ENCODE assay signal across 22 cellular contexts in the genomic region with DNA sequence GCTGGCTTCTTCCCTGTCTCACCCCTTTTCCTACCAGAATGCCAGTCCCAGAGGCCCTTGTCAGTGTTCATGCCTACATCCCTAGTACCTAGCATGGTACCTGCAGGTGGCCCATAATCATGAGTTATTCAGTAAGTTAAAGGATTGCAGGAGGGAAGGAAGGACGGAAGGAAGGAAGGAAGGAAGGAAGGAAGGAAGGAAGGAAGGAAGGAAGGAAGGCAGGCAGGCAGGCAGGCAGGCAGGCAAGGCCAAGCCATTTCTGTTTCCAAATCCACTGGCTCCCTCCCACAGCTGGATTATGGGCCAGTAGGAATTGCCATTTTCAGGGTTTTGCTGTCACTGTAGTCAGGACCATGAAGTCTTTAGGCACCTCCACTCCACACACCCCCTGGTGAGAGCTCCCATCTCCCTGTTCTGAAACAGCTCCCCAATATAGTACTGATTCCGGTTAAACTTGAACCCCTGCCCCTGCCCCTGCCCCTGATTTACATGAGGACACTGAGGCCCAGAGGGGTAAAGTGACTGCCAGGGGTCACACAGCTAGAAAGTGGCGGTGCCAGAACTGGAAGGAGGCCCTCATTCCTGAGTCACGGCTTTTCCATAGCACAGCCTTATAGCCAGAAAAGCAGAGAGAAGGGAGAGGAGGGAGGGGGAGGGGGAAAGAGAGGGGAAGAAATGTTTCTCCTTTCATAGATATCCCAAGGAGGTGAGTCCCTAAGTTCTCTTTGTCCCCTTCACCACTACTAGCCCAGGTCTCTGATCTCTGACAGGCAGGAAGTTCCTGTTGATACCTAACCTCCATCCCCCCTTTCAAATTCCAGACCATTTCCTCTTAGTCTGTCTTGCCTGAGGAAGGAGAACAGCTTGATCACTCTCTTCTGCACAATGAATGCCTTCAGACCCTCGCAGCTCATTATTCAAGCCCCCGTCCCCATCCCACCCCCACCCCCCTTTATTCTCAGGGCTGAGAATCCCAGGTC. TPM values are rescaled to one million over a fixed set of nuclear protein-coding genes. Genes with fewer than 3 reads are reported as not detected.
"Had no signal": no experiment of that assay in that cellular context is flagged by ENCODE, and none has a peak within 500 bp of the region (broad histone marks: within the 10 kb centered on the region; RNA-seq: fewer than 3 reads in every experiment).

No MANE protein-coding gene starts in this region.

- H3K27me3 ChIP-seq: thyroid gland had no signal

- H3K36me3 ChIP-seq: lower lobe of right lung, sigmoid colon, spleen, thyroid gland had no signal

- H3K27ac Mint-ChIP-seq: activated naive CD4-positive, alpha-beta T cell treated with anti-CD3 and anti-CD28 coated beads, Interleukin-2, amount 50 U/mL, for 24 hours; T-helper 17 cell had no signal

- H3K4me1 ChIP-seq: foreskin keratinocyte had no signal

- DNase-seq: activated CD4-positive, alpha-beta T cell treated with anti-CD3 and anti-CD28 coated beads for 1 hour; activated CD8-positive, alpha-beta memory T cell treated with anti-CD3 and anti-CD28 coated beads for 24 hours; activated CD8-positive, alpha-beta memory T cell treated with anti-CD3 and anti-CD28 coated beads, Interleukin-2, amount 50 U/mL, for 48 hours; activated effector memory CD4-positive, alpha-beta T cell treated with anti-CD3 and anti-CD28 coated beads, Interleukin-2, amount 50 U/mL, for 16 hours; activated T-cell treated with anti-CD3 and anti-CD28 coated beads, Interleukin-2, amount 50 U/mL, for 48 hours; dermis blood vessel endothelial cell; foreskin keratinocyte; glutamatergic neuron; islet precursor cell; lower lobe of right lung; sigmoid colon; spleen; stimulated activated CD8-positive, alpha-beta memory T cell treated with anti-CD3 and anti-CD28 coated beads, Interleukin-4, amount 100 ng/mL, for 48 hours; stimulated activated naive CD4-positive, alpha-beta T cell; T-helper 17 cell; thyroid gland had no signal

- H3K9me3 ChIP-seq: lower lobe of right lung, sigmoid colon, spleen, thyroid gland had no signal

- H3K79me2 ChIP-seq: parathyroid adenoma had no signal

- H3K4me3 ChIP-seq: lower lobe of right lung, sigmoid colon, spleen, thyroid gland had no signal

- H3K4me3 Mint-ChIP-seq: activated naive CD4-positive, alpha-beta T cell treated with anti-CD3 and anti-CD28 coated beads, Interleukin-2, amount 50 U/mL, for 24 hours; T-helper 17 cell had no signal

- H3K9me3 Mint-ChIP-seq: activated naive CD4-positive, alpha-beta T cell treated with anti-CD3 and anti-CD28 coated beads, Interleukin-2, amount 50 U/mL, for 24 hours had no signal

- H3K36me3 Mint-ChIP-seq: activated naive CD4-positive, alpha-beta T cell treated with anti-CD3 and anti-CD28 coated beads, Interleukin-2, amount 50 U/mL, for 24 hours had no signal

- H2AFZ ChIP-seq: parathyroid adenoma had no signal

- ATAC-seq: foreskin keratinocyte, lower lobe of right lung, T-helper 17 cell had no signal

- H3K27ac ChIP-seq: foreskin keratinocyte, lower lobe of right lung, parathyroid adenoma, sigmoid colon, spleen, thyroid gland, VCaP had no signal

RNA-seq across cellular contexts. Expression of gene RUFY4, which starts 54.1 kb away (rescaled TPM):
- total RNA-seq: dermis blood vessel endothelial cell, epithelial cell of proximal tubule, fibroblast of lung, foreskin keratinocyte, lower lobe of right lung, thyroid gland, urinary bladder had no signal
- polyA plus RNA-seq: fibroblast of lung, foreskin keratinocyte had no signal
